Comparison of ENCODE assay signal across 8 cellular contexts in the genomic region with DNA sequence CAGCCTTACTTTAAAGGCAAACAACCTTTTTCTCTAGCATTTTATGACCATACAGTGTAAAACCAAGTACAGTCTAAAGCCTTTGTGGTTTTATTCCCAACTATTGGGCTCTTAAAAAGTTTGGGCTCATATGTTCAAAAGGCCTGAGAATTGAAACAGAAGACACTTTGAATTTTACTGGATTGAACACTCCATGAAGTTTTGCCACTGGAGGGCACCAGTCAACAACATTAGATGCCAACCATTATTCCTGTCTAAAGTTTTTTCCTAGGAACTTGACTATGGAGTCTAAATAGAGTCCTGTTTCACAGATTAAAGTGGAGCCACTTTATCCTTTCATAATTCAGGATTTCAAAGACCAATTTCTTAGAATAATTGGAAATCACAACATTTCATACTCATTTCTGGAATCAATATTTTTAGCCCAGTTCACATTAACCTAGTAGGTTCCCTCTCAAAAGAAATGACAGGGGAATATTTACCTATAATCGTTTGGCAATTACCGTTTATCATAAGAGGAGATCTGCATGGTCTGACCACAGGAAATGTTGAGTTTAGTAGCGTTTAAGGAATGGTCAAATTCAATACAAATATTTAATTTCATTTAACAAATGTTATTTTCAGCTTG.
DNase-seq lines count a peak whose midpoint lies in the region; ATAC-seq and TF ChIP-seq lines count a peak whose summit lies in the region.

No MANE protein-coding gene starts in this region.

- no peak overlapping the region for H3K9ac ChIP-seq in neural progenitor cell

- H3K27ac Mint-ChIP-seq in neural progenitor cell: no peak overlapping the region
- H3K27ac Mint-ChIP-seq in stimulated activated naive B cell treated with anti-CD40 and anti-IgM and Interleukin-4, amounts not matched to agents 10 μg/mL and 1 μg/mL and 100 μg/mL, for 72 hours: no peak overlapping the region

- H3K4me3 ChIP-seq in neural progenitor cell: no peak overlapping the region

- H3K4me1 Mint-ChIP-seq in neural progenitor cell: no peaks in the 10 kb centered on the region
- no peaks in the 10 kb centered on the region for H3K4me1 Mint-ChIP-seq in stimulated activated naive B cell treated with anti-CD40 and anti-IgM and Interleukin-4, amounts not matched to agents 10 μg/mL and 1 μg/mL and 100 μg/mL, for 72 hours

- no peaks in the 10 kb centered on the region for H3K9me3 ChIP-seq in neural progenitor cell (ENCODE audit: low read depth)

- ATAC-seq in GM21367 (IDR thresholded peaks at IDR 0.05; ENCODE audit: unreplicated experiment) (no peak), HG03108 (IDR thresholded peaks at IDR 0.05; ENCODE audit: unreplicated experiment) (no peak)
- no peak for ATAC-seq in stimulated activated naive B cell treated with anti-CD40 and anti-IgM and Interleukin-4, amounts not matched to agents 10 μg/mL and 1 μg/mL and 100 μg/mL, for 72 hours (replicated peaks)

- no peaks in the 10 kb centered on the region for H3K9me3 Mint-ChIP-seq in neural progenitor cell
- H3K9me3 Mint-ChIP-seq in stimulated activated naive B cell treated with anti-CD40 and anti-IgM and Interleukin-4, amounts not matched to agents 10 μg/mL and 1 μg/mL and 100 μg/mL, for 72 hours: peaks cover 0 to 5% of the 10 kb centered on the region in 2 donors

- DNase-seq in NCI-H524 (lab: John Stamatoyannopoulos, UW) (peak; percentile 11 to 42), NCI-H524 treated with DMSO at 0.1 percent for 48 hours (lab: John Stamatoyannopoulos, UW) (no peak), NCI-H82 treated with DMSO at 0.1 percent for 48 hours (lab: John Stamatoyannopoulos, UW; ENCODE audit: unreplicated experiment) (peak; percentile 31), epidermal melanocyte (ENCODE audit: insufficient read length, low spot score) (peak; percentile 45), neural progenitor cell (ENCODE audit: low spot score) (peak; percentile 52)
- DNase-seq in stimulated activated naive B cell treated with anti-CD40 and anti-IgM and Interleukin-4, amounts not matched to agents 10 μg/mL and 1 μg/mL and 100 μg/mL, for 72 hours: no peak

- no peaks in the 10 kb centered on the region for H3K36me3 Mint-ChIP-seq in neural progenitor cell
- H3K36me3 Mint-ChIP-seq in stimulated activated naive B cell treated with anti-CD40 and anti-IgM and Interleukin-4, amounts not matched to agents 10 μg/mL and 1 μg/mL and 100 μg/mL, for 72 hours: no peaks in the 10 kb centered on the region

- H3K4me2 ChIP-seq in neural progenitor cell: no peak overlapping the region

- TF ChIP-seq CTCF in neural progenitor cell (IDR thresholded peaks at IDR 0.05): peak; percentile 81

- no peak overlapping the region for H3K27ac ChIP-seq in neural progenitor cell

- no peaks in the 10 kb centered on the region for H3K4me1 ChIP-seq in neural progenitor cell

- H3K4me3 Mint-ChIP-seq in neural progenitor cell: no peak overlapping the region
- no peak overlapping the region for H3K4me3 Mint-ChIP-seq in stimulated activated naive B cell treated with anti-CD40 and anti-IgM and Interleukin-4, amounts not matched to agents 10 μg/mL and 1 μg/mL and 100 μg/mL, for 72 hours

- no peaks in the 10 kb centered on the region for H3K79me2 ChIP-seq in neural progenitor cell (ENCODE audit: low read depth)

- no peaks in the 10 kb centered on the region for H3F3A ChIP-seq in neural progenitor cell (ENCODE audit: low read depth)

- no peaks in the 10 kb centered on the region for H4K20me1 ChIP-seq in neural progenitor cell (ENCODE audit: low read depth)

- no peaks in the 10 kb centered on the region for H3K36me3 ChIP-seq in neural progenitor cell

- peaks cover 4% of the 10 kb centered on the region for H3K27me3 Mint-ChIP-seq in neural progenitor cell (ENCODE audit: insufficient read depth, low read depth)
- H3K27me3 Mint-ChIP-seq in stimulated activated naive B cell treated with anti-CD40 and anti-IgM and Interleukin-4, amounts not matched to agents 10 μg/mL and 1 μg/mL and 100 μg/mL, for 72 hours: no peaks in the 10 kb centered on the region

- H3K27me3 ChIP-seq in neural progenitor cell: no peaks in the 10 kb centered on the region

- no peak overlapping the region for H2AFZ ChIP-seq in neural progenitor cell (replicated peaks)

Comparison
In these comparisons a context has a peak if more than half of its experiments do, and no peak if none do; other contexts are left out.
1. DNase-seq: peak in NCI-H524 (2 of 2), NCI-H82 treated with DMSO at 0.1 percent for 48 hours (single experiment), epidermal melanocyte (single experiment) and neural progenitor cell (single experiment); none in NCI-H524 treated with DMSO at 0.1 percent for 48 hours (single experiment) and stimulated activated naive B cell treated with anti-CD40 and anti-IgM and Interleukin-4, amounts not matched to agents 10 μg/mL and 1 μg/mL and 100 μg/mL, for 72 hours (single experiment).